In genomic region chr6:1247894-1248293, GRCh38 we compare ENCODE assay signal across 6 cellular contexts.
"Had no signal": no experiment of that assay in that cellular context is flagged by ENCODE, and none has a peak within 500 bp of the region (broad histone marks: within the 10 kb centered on the region; RNA-seq: fewer than 3 reads in every experiment).

No MANE protein-coding gene starts in this region.

- DNase-seq: IMR-90, KBM-7, KG1 had no signal

- H3K27ac ChIP-seq: HL-60 had no signal

- ATAC-seq: K562 had no signal

- FAIRE-seq: HTR-8/SVneo, K562 had no signal

- H3K4me3 ChIP-seq: K562 had no signal
